13 cellular contexts compared by ENCODE assay signal in the genomic region with DNA sequence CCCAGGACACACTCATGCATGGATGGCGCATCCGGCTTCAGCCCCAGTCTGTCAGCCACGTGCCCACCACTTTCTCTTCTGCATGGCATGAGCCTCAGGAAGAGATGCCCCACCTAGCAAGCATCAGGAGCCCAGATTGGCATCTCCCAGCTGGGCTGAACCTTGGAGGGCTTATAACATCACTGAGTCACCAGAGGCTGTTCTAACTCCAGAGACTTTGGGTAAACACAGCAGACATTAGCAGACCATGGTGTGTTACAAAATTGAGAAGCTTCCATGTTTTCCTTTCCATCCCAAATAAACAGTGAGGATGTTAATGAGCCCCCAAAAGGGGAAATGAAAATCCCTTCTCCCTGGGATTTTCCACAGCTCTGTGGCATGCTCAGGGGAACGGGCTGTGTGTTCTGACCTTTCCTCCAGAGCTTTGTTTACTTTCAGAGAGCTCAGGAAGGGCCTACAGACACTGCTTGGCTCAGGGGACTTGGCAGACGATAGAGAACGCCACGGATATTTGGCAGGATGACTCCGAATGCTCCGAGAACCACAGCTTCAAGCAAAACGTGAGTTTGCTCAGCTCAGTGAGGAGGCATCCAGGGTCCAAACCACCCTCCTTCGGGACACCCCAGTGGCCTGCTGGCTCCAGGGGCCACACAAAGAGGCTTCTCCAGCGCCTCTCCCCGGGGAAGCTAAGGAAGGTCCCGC. TPM values are rescaled to one million over a fixed set of nuclear protein-coding genes. Genes with fewer than 3 reads are reported as not detected.
DNase-seq lines count a peak whose midpoint lies in the region; ATAC-seq, FAIRE-seq and TF ChIP-seq lines count a peak whose summit lies in the region.
"Had no signal": no experiment of that assay in that cellular context is flagged by ENCODE, and none has a peak within 500 bp of the region (broad histone marks: within the 10 kb centered on the region; RNA-seq: fewer than 3 reads in every experiment).

No MANE protein-coding gene starts in this region.

- H3K79me2 ChIP-seq in PC-9 (ENCODE audit: low read depth) = no peaks in the 10 kb centered on the region

- H3K9me3 ChIP-seq in A549 = no peaks in the 10 kb centered on the region
- H3K9me3 ChIP-seq in adrenal gland (replicated peaks in 1 of 3) = no peaks in the 10 kb centered on the region
- H3K9me3 ChIP-seq in PC-9 (ENCODE audit: insufficient read depth, low read depth) = no peaks in the 10 kb centered on the region

- H3K27me3 ChIP-seq in adrenal gland (no peaks in the 10 kb centered on the region), PC-9 (ENCODE audit: insufficient read depth, low read depth) (no peaks in the 10 kb centered on the region)

- 7% methylated on average over 14 of the region's 14 CpGs for WGBS in A549 (ENCODE audit: missing lambda C conversion rate)
- 47 to 59% (median 57%) methylated on average over 8 to 14 of the region's 14 CpGs for WGBS in adrenal gland, 4 donors

- H3K9me3 Mint-ChIP-seq in osteocyte (ENCODE audit: unreplicated experiment) = no peaks in the 10 kb centered on the region
- H3K9me3 Mint-ChIP-seq: activated naive CD4-positive, alpha-beta T cell treated with anti-CD3 and anti-CD28 coated beads for 36 hours; nephron had no signal

- peak overlapping the region; percentile 96 to 97 for H3K27ac ChIP-seq in A549
- H3K27ac ChIP-seq in adrenal gland = peak overlapping the region in 1 of 5 donors; percentile 79
- H3K27ac ChIP-seq in PC-9 = no peak overlapping the region

- DNase-seq in A549 (ENCODE audit: low read depth in 1 of 2, low spot score in 1 of 2) (peak; percentile 65 to 92), adrenal gland (peak in 6 of 7 donors; percentile 14 to 58 (median 25)), globus pallidus (ENCODE audit: low spot score) (peak; percentile 44), osteocyte (ENCODE audit: extremely low spot score, unreplicated experiment) (no peak), GM13977 (ENCODE audit: low spot score) (no peak), NCI-H2196 treated with DMSO at 0.1 percent for 48 hours (lab: John Stamatoyannopoulos, UW; ENCODE audit: unreplicated experiment) (no peak), PC-9 (no peak)
- DNase-seq: activated CD4-positive, CD25-positive, alpha-beta regulatory T cell; activated naive CD4-positive, alpha-beta T cell treated with anti-CD3 and anti-CD28 coated beads for 36 hours; erythroblast had no signal

- TF ChIP-seq POLR2A in A549 (IDR thresholded peaks at IDR 0.05; ENCODE audit: low read length) (no peak), adrenal gland (IDR thresholded peaks at IDR 0.05) (no peak)

- peak overlapping the region; percentile 19; the same call in 2 of the 3 replicates for H3K4me3 ChIP-seq in A549
- H3K4me3 ChIP-seq in adrenal gland = no peak overlapping the region
- H3K4me3 ChIP-seq in PC-9 = no peak overlapping the region

- peak overlapping the region; percentile 85 for H3K27ac Mint-ChIP-seq in osteocyte (ENCODE audit: unreplicated experiment)
- H3K27ac Mint-ChIP-seq: activated naive CD4-positive, alpha-beta T cell treated with anti-CD3 and anti-CD28 coated beads for 36 hours had no signal

- CTCF ChIA-PET in A549 (lab: Yijun Ruan, JAX) = interaction anchor here (0.7 to 10.4 kb wide), 22 partner anchors 10 to 165 kb away, joined by 3 to 101 read pairs (median 4); a partner anchor contains a TSS
- CTCF ChIA-PET in PC-9 (lab: Charles Lee) = interaction anchor here (0.9 kb wide), 1 partner anchor 87 kb away, joined by 3 read pairs; no protein-coding TSS in a partner anchor

- TF ChIP-seq EP300 in A549 (IDR thresholded peaks at IDR 0.05) = peak; percentile 83 to 88

- H3K9me2 ChIP-seq in PC-9 (ENCODE audit: insufficient read depth) = no peaks in the 10 kb centered on the region

- POLR2A ChIA-PET in A549 (lab: Yijun Ruan, JAX) = interaction anchor here (1.0 to 1.5 kb wide), 3 partner anchors 10 to 40 kb away, joined by 4 to 11 read pairs (median 5); no protein-coding TSS in a partner anchor
- POLR2A ChIA-PET in PC-9 (lab: Charles Lee; ENCODE audit: unreplicated experiment) = no interaction called here

- no peaks in the 10 kb centered on the region for H4K20me1 ChIP-seq in PC-9 (ENCODE audit: insufficient read depth)

- peaks cover 17% of the 10 kb centered on the region for H3F3A ChIP-seq in PC-9 (ENCODE audit: insufficient read depth, low read depth)

- H3K4me3 Mint-ChIP-seq in osteocyte (ENCODE audit: unreplicated experiment) = peak overlapping the region; percentile 6
- H3K4me3 Mint-ChIP-seq: activated naive CD4-positive, alpha-beta T cell treated with anti-CD3 and anti-CD28 coated beads for 36 hours; nephron had no signal

- no peaks in the 10 kb centered on the region for H3K27me3 Mint-ChIP-seq in osteocyte (ENCODE audit: unreplicated experiment)

- peak overlapping the region; percentile 79 for H3K4me2 ChIP-seq in A549
- no peak overlapping the region for H3K4me2 ChIP-seq in PC-9

- H3K4me1 Mint-ChIP-seq in osteocyte (ENCODE audit: unreplicated experiment) = peaks cover 67% of the 10 kb centered on the region

- BruUV-seq in PC-9 (replicated peaks; lab: Mats Ljungman, UMichigan) = no TSS peak

- in situ Hi-C loops in GM13977 (cut with MboI; ENCODE audit: low pct_unique_long_range_greater_than_20kb, low sequenced_read_pairs, unreplicated experiment) = no loop called here

- no peaks in the 10 kb centered on the region for H3K36me3 ChIP-seq in adrenal gland (replicated peaks in 1 of 2)
- no peaks in the 10 kb centered on the region for H3K36me3 ChIP-seq in PC-9 (ENCODE audit: low read depth)

- H3K4me1 ChIP-seq in A549 (peaks cover 76% of the 10 kb centered on the region), adrenal gland (replicated peaks in 1 of 2) (no peaks in the 10 kb centered on the region), PC-9 (replicated peaks; ENCODE audit: insufficient read depth) (peaks cover 32% of the 10 kb centered on the region)

- peak; percentile 38 to 49 for TF ChIP-seq RAD21 in A549 (conservative IDR thresholded peaks at IDR 0.05 in 1 of 2, IDR thresholded peaks at IDR 0.05 in 1 of 2)

- no peaks in the 10 kb centered on the region for H3K36me3 Mint-ChIP-seq in osteocyte (ENCODE audit: unreplicated experiment)

- TF ChIP-seq CTCF in A549 (IDR thresholded peaks at IDR 0.05) = no peak
- no peak for TF ChIP-seq CTCF in adrenal gland (IDR thresholded peaks at IDR 0.05)
- TF ChIP-seq CTCF in osteocyte (IDR thresholded peaks at IDR 0.05) = no peak
- TF ChIP-seq CTCF in GM13977 (IDR thresholded peaks at IDR 0.05; ENCODE audit: extremely low read depth, insufficient read depth, missing control alignments) = no peak
- TF ChIP-seq CTCF in PC-9 (conservative IDR thresholded peaks at IDR 0.05) = no peak

- H2AFZ ChIP-seq in PC-9 = no peak overlapping the region

- ATAC-seq in A549 (peak; percentile 68 to 77), GM21576 (IDR thresholded peaks at IDR 0.05; ENCODE audit: unreplicated experiment) (no peak)

- intact Hi-C loops in adrenal gland (cut with DNase I) (no loop called here), PC-9 (cut with micrococcal nuclease; ENCODE audit: unreplicated experiment) (no loop called here)

- FAIRE-seq in A549 (lab: Jason Lieb, UNC) = peak; percentile 97
- FAIRE-seq: A204.1 had no signal

TF ChIP-seq in A549, 52 proteins besides CTCF, POLR2A, EP300 and RAD21 (continues in another document):
- TF ChIP-seq HOXA7 (CRISPR knock-in tag; IDR thresholded peaks at IDR 0.05) (peak; percentile 84), MAZ (IDR thresholded peaks at IDR 0.05; ENCODE audit: borderline replicate concordance, low read depth, low read length) (no peak), RFX5 (IDR thresholded peaks at IDR 0.05) (0 out of 2 replicates have a peak, but pooled peaks have one; percentile 17), HOXB13 (CRISPR knock-in tag; IDR thresholded peaks at IDR 0.05; ENCODE audit: low read depth) (peak; percentile 95; the same call in 1 of the 2 replicates), EHMT2 (IDR thresholded peaks at IDR 0.05; ENCODE audit: low read depth) (no peak)
- TF ChIP-seq, protein P1, sequence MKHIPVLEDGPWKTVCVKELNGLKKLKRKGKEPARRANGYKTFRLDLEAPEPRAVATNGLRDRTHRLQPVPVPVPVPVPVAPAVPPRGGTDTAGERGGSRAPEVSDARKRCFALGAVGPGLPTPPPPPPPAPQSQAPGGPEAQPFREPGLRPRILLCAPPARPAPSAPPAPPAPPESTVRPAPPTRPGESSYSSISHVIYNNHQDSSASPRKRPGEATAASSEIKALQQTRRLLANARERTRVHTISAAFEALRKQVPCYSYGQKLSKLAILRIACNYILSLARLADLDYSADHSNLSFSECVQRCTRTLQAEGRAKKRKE (CRISPR knock-in tag; IDR thresholded peaks at IDR 0.05; ENCODE audit: low read depth) = peak; percentile 98

RNA-seq across cellular contexts. Expression of a gene that starts 16.5 kb away (rescaled TPM):
- polyA plus RNA-seq in A549 (2011; rRNA removed) = 48.7 and 76.4 TPM in 2 replicates
- polyA plus RNA-seq in A549 (2012; cell fraction: cytosol; rRNA removed) = 9.6 and 16.7 TPM in 2 replicates
- polyA plus RNA-seq in A549 (2012; cell fraction: nucleus; rRNA removed) = 7.3 and 11.0 TPM in 2 replicates
- polyA plus RNA-seq in A549 (2017; fragmentation: RNase III; extraction: RNeasy Plus Mini Kit Qiagen cat#74134 plus additional on column Dnase treatment) = 23.6 to 34.1 TPM (median 27.9 TPM) in 3 replicates
- polyA minus RNA-seq in A549 (2011; rRNA and poly(A)+ RNA removed) = 153 and 165 TPM in 2 replicates
- 1 to 10 TPM in 1 of 8 donors, under 1 TPM in 6, not detected in 1; 0.07 to 1.2 (median 0.35) TPM for total RNA-seq in adrenal gland
- polyA plus RNA-seq in adrenal gland = under 1 TPM; 0.24 to 0.40 (median 0.24) TPM
- total RNA-seq in osteocyte = 2.0 and 3.2 TPM in 2 replicates
- total RNA-seq in PC-9 (2021) = 3.2 and 3.9 TPM in 2 replicates
- total RNA-seq: activated naive CD4-positive, alpha-beta T cell treated with anti-CD3 and anti-CD28 coated beads for 36 hours had no signal

RNA-seq across cellular contexts. Expression of a gene that starts 20.3 kb away (rescaled TPM):
- polyA plus RNA-seq in A549 (2011; rRNA removed) = not detected in 2 replicates
- 0.08 TPM in 1 of 2 replicates, not detected in the other for polyA plus RNA-seq in A549 (2012; cell fraction: cytosol; rRNA removed)
- polyA plus RNA-seq in A549 (2012; cell fraction: nucleus; rRNA removed) = 0.23 TPM in 1 of 2 replicates, not detected in the other
- not detected in 3 replicates for polyA plus RNA-seq in A549 (2017; fragmentation: RNase III; extraction: RNeasy Plus Mini Kit Qiagen cat#74134 plus additional on column Dnase treatment)
- not detected in 2 replicates for polyA minus RNA-seq in A549 (2011; rRNA and poly(A)+ RNA removed)
- not detected for total RNA-seq in adrenal gland
- polyA plus RNA-seq in adrenal gland = not detected
- total RNA-seq in osteocyte = not detected in 2 replicates
- not detected in 2 replicates for total RNA-seq in PC-9 (2021)
- total RNA-seq: activated naive CD4-positive, alpha-beta T cell treated with anti-CD3 and anti-CD28 coated beads for 36 hours had no signal

RNA-seq across cellular contexts. Expression of a gene that starts 50.8 kb away (rescaled TPM):
- polyA plus RNA-seq in A549 (2011; rRNA removed) = not detected in 2 replicates
- not detected in 2 replicates for polyA plus RNA-seq in A549 (2012; cell fraction: cytosol; rRNA removed)
- polyA plus RNA-seq in A549 (2012; cell fraction: nucleus; rRNA removed) = not detected in 2 replicates
- polyA plus RNA-seq in A549 (2017; fragmentation: RNase III; extraction: RNeasy Plus Mini Kit Qiagen cat#74134 plus additional on column Dnase treatment) = not detected in 3 replicates
- not detected in 2 replicates for polyA minus RNA-seq in A549 (2011; rRNA and poly(A)+ RNA removed)
- not detected for total RNA-seq in adrenal gland
- polyA plus RNA-seq in adrenal gland = not detected
- not detected in 2 replicates for total RNA-seq in osteocyte
- not detected in 2 replicates for total RNA-seq in PC-9 (2021)
- total RNA-seq: activated naive CD4-positive, alpha-beta T cell treated with anti-CD3 and anti-CD28 coated beads for 36 hours had no signal

Comparison
In these comparisons a context has a peak if more than half of its experiments do, and no peak if none do; other contexts are left out.
1. DNase-seq: peak in A549 (2 of 2), adrenal gland (6 of 7) and globus pallidus (single experiment); none in osteocyte (single experiment), GM13977 (single experiment), NCI-H2196 treated with DMSO at 0.1 percent for 48 hours (single experiment) and PC-9 (0 of 2).